8 cellular contexts compared by ENCODE assay signal in genomic region chr12:6829532-6830220, GRCh38. TPM values are rescaled to one million over a fixed set of nuclear protein-coding genes. Genes with fewer than 3 reads are reported as not detected.
DNase-seq lines count a peak whose midpoint lies in the region; ATAC-seq and FAIRE-seq lines count a peak whose summit lies in the region.

No MANE protein-coding gene starts in this region.

- peak overlapping the region; percentile 23 for H3K27ac ChIP-seq in subcutaneous abdominal adipose tissue (ENCODE audit: low read depth, low read length)

- peak overlapping the region; percentile 77 for H3K9ac ChIP-seq in iPS-15b (ENCODE audit: low read depth, low read length)
- peak overlapping the region in 3 of 5 donors; percentile 20 to 64 (median 39) for H3K9ac ChIP-seq in subcutaneous abdominal adipose tissue (ENCODE audit: low read length in 5 of 5)

- H3K4me3 Mint-ChIP-seq in activated T-cell treated with anti-CD3 and anti-CD28 coated beads, Interleukin-2, amount 50 U/mL, for 24 hours, result peak overlapping the region; percentile 78
- peak overlapping the region; percentile 84 for H3K4me3 Mint-ChIP-seq in activated naive CD8-positive, alpha-beta T cell treated with anti-CD3 and anti-CD28 coated beads for 36 hours

- no peak for FAIRE-seq in frontal cortex (lab: Jason Lieb, UNC)

- H3K27me3 Mint-ChIP-seq in activated T-cell treated with anti-CD3 and anti-CD28 coated beads, Interleukin-2, amount 50 U/mL, for 24 hours, result peaks cover 51% of the 10 kb centered on the region
- peaks cover 48% of the 10 kb centered on the region for H3K27me3 Mint-ChIP-seq in activated naive CD8-positive, alpha-beta T cell treated with anti-CD3 and anti-CD28 coated beads for 36 hours

- H3K4me1 ChIP-seq in iPS-15b (ENCODE audit: control insufficient read depth, insufficient read depth, low read length), result peaks cover 9% of the 10 kb centered on the region
- peaks cover 0 to 35% (median 21%) of the 10 kb centered on the region in 5 donors for H3K4me1 ChIP-seq in subcutaneous abdominal adipose tissue (ENCODE audit: control insufficient read depth in 5 of 5, insufficient read depth in 5 of 5, low read length in 5 of 5)

- H3K9me3 ChIP-seq in iPS-15b (ENCODE audit: control insufficient read depth, insufficient read depth, low read length), result no peaks in the 10 kb centered on the region
- no peaks in the 10 kb centered on the region for H3K9me3 ChIP-seq in subcutaneous abdominal adipose tissue (ENCODE audit: control insufficient read depth in 5 of 5, low read length in 5 of 5)

- peaks cover 27% of the 10 kb centered on the region for H3K4me1 Mint-ChIP-seq in activated T-cell treated with anti-CD3 and anti-CD28 coated beads, Interleukin-2, amount 50 U/mL, for 24 hours (ENCODE audit: low read depth)
- peaks cover 17% of the 10 kb centered on the region for H3K4me1 Mint-ChIP-seq in activated naive CD8-positive, alpha-beta T cell treated with anti-CD3 and anti-CD28 coated beads for 36 hours

- H3K36me3 ChIP-seq in iPS-15b (ENCODE audit: control insufficient read depth, insufficient read depth, low read length), result peaks cover 32% of the 10 kb centered on the region
- peaks cover 0 to 2% (median 0%) of the 10 kb centered on the region in 5 donors for H3K36me3 ChIP-seq in subcutaneous abdominal adipose tissue (ENCODE audit: control insufficient read depth in 5 of 5, insufficient read depth in 5 of 5, low read length in 5 of 5)

- no peaks in the 10 kb centered on the region for H3K36me3 Mint-ChIP-seq in activated T-cell treated with anti-CD3 and anti-CD28 coated beads, Interleukin-2, amount 50 U/mL, for 24 hours (ENCODE audit: low read depth)
- H3K36me3 Mint-ChIP-seq in activated naive CD8-positive, alpha-beta T cell treated with anti-CD3 and anti-CD28 coated beads for 36 hours, result no peaks in the 10 kb centered on the region

- H3K27me3 ChIP-seq in iPS-15b (ENCODE audit: control insufficient read depth, insufficient read depth, low read length) (peaks cover 16% of the 10 kb centered on the region), subcutaneous abdominal adipose tissue (ENCODE audit: control insufficient read depth in 5 of 5, insufficient read depth in 4 of 5, low read length in 5 of 5) (peaks cover 32 to 40% (median 37%) of the 10 kb centered on the region in 5 donors)

- no peak overlapping the region for H3K27ac Mint-ChIP-seq in activated T-cell treated with anti-CD3 and anti-CD28 coated beads, Interleukin-2, amount 50 U/mL, for 24 hours
- no peak overlapping the region for H3K27ac Mint-ChIP-seq in activated naive CD8-positive, alpha-beta T cell treated with anti-CD3 and anti-CD28 coated beads for 36 hours

- H3K4me3 ChIP-seq in iPS-15b (ENCODE audit: low read depth, low read length), result peak overlapping the region; percentile 82
- peak overlapping the region; percentile 27 to 79 (median 71) for H3K4me3 ChIP-seq in subcutaneous abdominal adipose tissue (ENCODE audit: low read depth in 1 of 5, low read length in 5 of 5)

- DNase-seq in activated T-cell treated with anti-CD3 and anti-CD28 coated beads, Interleukin-2, amount 50 U/mL, for 24 hours, result no peak
- DNase-seq in activated T-cell treated with anti-CD3 and anti-CD28 coated beads, Interleukin-2, amount 50 U/mL, for 1 hour, result no peak
- no peak for DNase-seq in activated naive CD8-positive, alpha-beta T cell treated with anti-CD3 and anti-CD28 coated beads for 36 hours
- DNase-seq in frontal cortex (ENCODE audit: low spot score in 2 of 2), result no peak
- DNase-seq in NAMALWA (ENCODE audit: low spot score), result no peak

- ATAC-seq in HG03442 (IDR thresholded peaks at IDR 0.05; ENCODE audit: unreplicated experiment), result no peak

- H3K9me3 Mint-ChIP-seq in activated T-cell treated with anti-CD3 and anti-CD28 coated beads, Interleukin-2, amount 50 U/mL, for 24 hours, result no peaks in the 10 kb centered on the region
- H3K9me3 Mint-ChIP-seq in activated naive CD8-positive, alpha-beta T cell treated with anti-CD3 and anti-CD28 coated beads for 36 hours, result no peaks in the 10 kb centered on the region

RNA-seq across cellular contexts. Expression of gene P3H3, which starts 1.5 kb away (rescaled TPM):
- under 1 TPM; 0.36 to 0.60 TPM for total RNA-seq in activated naive CD8-positive, alpha-beta T cell treated with anti-CD3 and anti-CD28 coated beads for 36 hours
- total RNA-seq in frontal cortex, result 11.0 TPM

RNA-seq across cellular contexts. Expression of gene GPR162, which starts 8.1 kb away (rescaled TPM):
- under 1 TPM; 0.54 to 0.76 TPM for total RNA-seq in activated naive CD8-positive, alpha-beta T cell treated with anti-CD3 and anti-CD28 coated beads for 36 hours
- total RNA-seq in frontal cortex, result 81.1 TPM

RNA-seq across cellular contexts. Expression of gene GNB3, which starts 11.0 kb away (rescaled TPM):
- total RNA-seq in activated naive CD8-positive, alpha-beta T cell treated with anti-CD3 and anti-CD28 coated beads for 36 hours, result under 1 TPM in 1 of 2 experiments, not detected in 1; 0.10 TPM
- total RNA-seq in frontal cortex, result 1.2 TPM

RNA-seq across cellular contexts. Expression of gene CDCA3, which starts 21.4 kb away (rescaled TPM):
- 10 to 100 TPM; 62.5 to 64.0 TPM for total RNA-seq in activated naive CD8-positive, alpha-beta T cell treated with anti-CD3 and anti-CD28 coated beads for 36 hours
- total RNA-seq in frontal cortex, result 2.9 TPM

RNA-seq across cellular contexts. Expression of gene USP5, which starts 22.3 kb away (rescaled TPM):
- total RNA-seq in activated naive CD8-positive, alpha-beta T cell treated with anti-CD3 and anti-CD28 coated beads for 36 hours, result 100 to 1,000 TPM; 125 to 127 TPM
- total RNA-seq in frontal cortex, result 77.5 TPM

Comparison
In these comparisons a context has a peak if more than half of its experiments do, and no peak if none do; other contexts are left out.
1. RNA of gene GPR162, which starts 8.1 kb away (total RNA-seq): 81.1 TPM in frontal cortex (single experiment); 0.54 to 0.76 TPM in activated naive CD8-positive, alpha-beta T cell treated with anti-CD3 and anti-CD28 coated beads for 36 hours; every median in the first group is over 10 times any median in the second.